7 cellular contexts compared by ENCODE assay signal in genomic region chr13:109131698-109132257, GRCh38.
DNase-seq lines count a peak whose midpoint lies in the region; ATAC-seq and TF ChIP-seq lines count a peak whose summit lies in the region.

No MANE protein-coding gene starts in this region.

- H3K4me1 Mint-ChIP-seq in stimulated activated naive B cell treated with anti-CD40 and anti-IgM and Interleukin-4, amounts not matched to agents 10 μg/mL and 1 μg/mL and 100 μg/mL, for 72 hours: peaks cover 24 to 53% of the 10 kb centered on the region in 2 donors

- no peak overlapping the region for H3K4me3 ChIP-seq in astrocyte of the spinal cord (ENCODE audit: low read depth, low read length)
- no peak overlapping the region for H3K4me3 ChIP-seq in lower leg skin (ENCODE audit: low read depth, poor library complexity, severe bottlenecking)

- no peak for TF ChIP-seq POLR2A in erythroblast (IDR thresholded peaks at IDR 0.05; ENCODE audit: low read length)
- no peak for TF ChIP-seq POLR2A in lower leg skin (IDR thresholded peaks at IDR 0.05)

- intact Hi-C loops in lower leg skin (cut with DNase I; ENCODE audit: low total_unique reads): no loop called here

- H3K36me3 Mint-ChIP-seq in stimulated activated naive B cell treated with anti-CD40 and anti-IgM and Interleukin-4, amounts not matched to agents 10 μg/mL and 1 μg/mL and 100 μg/mL, for 72 hours: no peaks in the 10 kb centered on the region

- H3K27ac Mint-ChIP-seq in stimulated activated naive B cell treated with anti-CD40 and anti-IgM and Interleukin-4, amounts not matched to agents 10 μg/mL and 1 μg/mL and 100 μg/mL, for 72 hours: peak overlapping the region; percentile 56

- no peaks in the 10 kb centered on the region for H3K9me3 Mint-ChIP-seq in stimulated activated naive B cell treated with anti-CD40 and anti-IgM and Interleukin-4, amounts not matched to agents 10 μg/mL and 1 μg/mL and 100 μg/mL, for 72 hours

- H3K27me3 Mint-ChIP-seq in stimulated activated naive B cell treated with anti-CD40 and anti-IgM and Interleukin-4, amounts not matched to agents 10 μg/mL and 1 μg/mL and 100 μg/mL, for 72 hours: peaks cover 0 to 4% of the 10 kb centered on the region in 2 donors

- DNase-seq in astrocyte of the spinal cord (ENCODE audit: low read depth, low spot score) (peak; percentile 67), erythroblast (lab: John Stamatoyannopoulos, UW) (no peak), NCI-H748 treated with DMSO at 0.1 percent for 48 hours (lab: John Stamatoyannopoulos, UW) (no peak), lower leg skin (ENCODE audit: low spot score in 2 of 2) (no peak)
- peak; percentile 62 for DNase-seq in stimulated activated naive B cell treated with anti-CD40 and anti-IgM and Interleukin-4, amounts not matched to agents 10 μg/mL and 1 μg/mL and 100 μg/mL, for 72 hours

- TF ChIP-seq CTCF in astrocyte of the spinal cord (IDR thresholded peaks at IDR 0.05; ENCODE audit: low read depth, low read length): no peak
- no peak for TF ChIP-seq CTCF in lower leg skin (IDR thresholded peaks at IDR 0.05)

- WGBS in lower leg skin, 2 donors: 47 to 48% methylated on average over 10 of the region's 10 CpGs

- peak; percentile 84 for ATAC-seq in GM19455 (IDR thresholded peaks at IDR 0.05; ENCODE audit: unreplicated experiment)
- peak; percentile 83 for ATAC-seq in HG03139 (IDR thresholded peaks at IDR 0.05; ENCODE audit: unreplicated experiment)
- ATAC-seq in stimulated activated naive B cell treated with anti-CD40 and anti-IgM and Interleukin-4, amounts not matched to agents 10 μg/mL and 1 μg/mL and 100 μg/mL, for 72 hours (replicated peaks): peak; percentile 77 to 83

- in situ Hi-C loops in astrocyte of the spinal cord (cut with HindIII; ENCODE audit: low sequenced_read_pairs): no loop called here

- peak overlapping the region in 1 of 2 donors; percentile 8 for H3K4me3 Mint-ChIP-seq in stimulated activated naive B cell treated with anti-CD40 and anti-IgM and Interleukin-4, amounts not matched to agents 10 μg/mL and 1 μg/mL and 100 μg/mL, for 72 hours

Comparison
In these comparisons a context has a peak if more than half of its experiments do, and no peak if none do; other contexts are left out.
1. DNase-seq: peak in astrocyte of the spinal cord (single experiment) and stimulated activated naive B cell treated with anti-CD40 and anti-IgM and Interleukin-4, amounts not matched to agents 10 μg/mL and 1 μg/mL and 100 μg/mL, for 72 hours (single experiment); none in erythroblast (0 of 2), NCI-H748 treated with DMSO at 0.1 percent for 48 hours (single experiment) and lower leg skin (0 of 2).
2. Peak in every context shown above with its lines, with median percentiles within 50 percentile points of each other: ATAC-seq.